Comparison of ENCODE assay signal across 28 cellular contexts in genomic region chr2:121821476-121822158, GRCh38.
DNase-seq lines count a peak whose midpoint lies in the region; ATAC-seq, FAIRE-seq and TF ChIP-seq lines count a peak whose summit lies in the region.
"Had no signal": no experiment of that assay in that cellular context is flagged by ENCODE, and none has a peak within 500 bp of the region (broad histone marks: within the 10 kb centered on the region; RNA-seq: fewer than 3 reads in every experiment).

No MANE protein-coding gene starts in this region.

- H3K4me3 Mint-ChIP-seq in activated CD8-positive, alpha-beta T cell treated with anti-CD3 and anti-CD28 coated beads for 36 hours, result no peak overlapping the region
- H3K4me3 Mint-ChIP-seq: CD14-positive monocyte; CD4-positive, alpha-beta T cell; CD8-positive, alpha-beta memory T cell; GM23338; H9; HFFc6 had no signal

- TF ChIP-seq POLR2A in HepG2 (IDR thresholded peaks at IDR 0.05; ENCODE audit: insufficient read depth in 1 of 2, low read depth in 2 of 2, low read length in 2 of 2), result no peak
- no peak for TF ChIP-seq POLR2A in right lobe of liver (IDR thresholded peaks at IDR 0.05)
- TF ChIP-seq POLR2A in K562 (conservative IDR thresholded peaks at IDR 0.05), result no peak

- H4K20me1 ChIP-seq in HepG2 (ENCODE audit: insufficient read depth, low read length), result no peaks in the 10 kb centered on the region
- no peaks in the 10 kb centered on the region for H4K20me1 ChIP-seq in K562 (replicated peaks; ENCODE audit: control insufficient read depth, insufficient read depth, low read length)
- H4K20me1 ChIP-seq: BLaER1 treated with 17β-estradiol and CSF1 and Interleukin-3, amounts not matched to agents 10 nM and 100 nM had no signal

- H3K36me3 ChIP-seq in HepG2 (replicated peaks in 1 of 2; ENCODE audit: control insufficient read depth in 1 of 2, insufficient read depth in 2 of 2, low read length in 2 of 2) (no peaks in the 10 kb centered on the region), right lobe of liver (no peaks in the 10 kb centered on the region), K562 (ENCODE audit: control insufficient read depth, insufficient read depth, low read length) (no peaks in the 10 kb centered on the region), SJCRH30 (no peaks in the 10 kb centered on the region)
- H3K36me3 ChIP-seq: BE2C; BLaER1 treated with 17β-estradiol and CSF1 and Interleukin-3, amounts not matched to agents 10 nM and 100 nM had no signal

- CTCF ChIA-PET in HepG2 (lab: Yijun Ruan, JAX; ENCODE audit: low intra/inter-chr PET ratio, low total read pairs), result no interaction called here
- CTCF ChIA-PET in K562 (lab: Yijun Ruan, JAX; ENCODE audit: low intra/inter-chr PET ratio), result no interaction called here
- CTCF ChIA-PET in activated CD8-positive, alpha-beta T cell treated with anti-CD3 and anti-CD28 coated beads for 36 hours (lab: Charles Lee), result interaction anchor here (2.8 kb wide), 1 partner anchor 10 kb away, joined by 15 read pairs; no protein-coding TSS in a partner anchor

- no peak overlapping the region for H2AFZ ChIP-seq in HepG2 (ENCODE audit: low read length)
- H2AFZ ChIP-seq in K562 (ENCODE audit: low read depth, low read length), result no peak overlapping the region
- H2AFZ ChIP-seq: GM23338 had no signal

- no peaks in the 10 kb centered on the region for H3K4me1 Mint-ChIP-seq in activated CD8-positive, alpha-beta T cell treated with anti-CD3 and anti-CD28 coated beads for 36 hours (ENCODE audit: low read depth)
- H3K4me1 Mint-ChIP-seq: CD14-positive monocyte had no signal

- no peak for TF ChIP-seq CTCF in HepG2 (CRISPR knock-in tag; IDR thresholded peaks at IDR 0.05)
- TF ChIP-seq CTCF in right lobe of liver (IDR thresholded peaks at IDR 0.05), result no peak
- TF ChIP-seq CTCF in K562 (IDR thresholded peaks at IDR 0.05 in 2 of 3, conservative IDR thresholded peaks at IDR 0.05 in 1 of 3; ENCODE audit: insufficient read depth in 2 of 3, low read depth in 1 of 3, low read length in 3 of 3), result no peak
- TF ChIP-seq CTCF in fibroblast of mammary gland (conservative IDR thresholded peaks at IDR 0.05; ENCODE audit: control insufficient read depth, insufficient read depth, low read depth, low read length), result no peak
- no peak for TF ChIP-seq CTCF in activated CD8-positive, alpha-beta T cell treated with anti-CD3 and anti-CD28 coated beads for 36 hours (IDR thresholded peaks at IDR 0.05)

- ATAC-seq in HepG2 (no peak), right lobe of liver (no peak), K562 (no peak), left cardiac atrium (no peak)
- no peak for ATAC-seq in activated CD8-positive, alpha-beta T cell treated with anti-CD3 and anti-CD28 coated beads for 36 hours
- ATAC-seq: GM23338, HCT116 had no signal

- in situ Hi-C loops in HepG2 (cut with HindIII; ENCODE audit: extremely low pct_ligation_motif_present, low pct_unique_long_range_greater_than_20kb) (no loop called here), K562 (cut with MboI) (no loop called here)

- no peak for TF ChIP-seq EP300 in HepG2 (IDR thresholded peaks at IDR 0.05; ENCODE audit: low read depth in 2 of 2, low read length in 2 of 2)
- TF ChIP-seq EP300 in HepG2 (CRISPR knock-in tag; IDR thresholded peaks at IDR 0.05; ENCODE audit: borderline replicate concordance), result no peak
- no peak for TF ChIP-seq EP300 in K562 (IDR thresholded peaks at IDR 0.05; ENCODE audit: low read length)

- H3K9ac ChIP-seq in HepG2 (ENCODE audit: insufficient read depth, low read depth, low read length), result no peak overlapping the region
- no peak overlapping the region for H3K9ac ChIP-seq in K562 (ENCODE audit: insufficient read depth in 1 of 2, low read depth in 2 of 2, low read length in 2 of 2)
- H3K9ac ChIP-seq: BLaER1 treated with 17β-estradiol and CSF1 and Interleukin-3, amounts not matched to agents 10 nM and 100 nM had no signal

- H3K4me1 ChIP-seq in HepG2 (ENCODE audit: insufficient read depth, low read length) (no peaks in the 10 kb centered on the region), right lobe of liver (no peaks in the 10 kb centered on the region), K562 (replicated peaks in 1 of 2; ENCODE audit: control insufficient read depth in 2 of 2, insufficient read depth in 2 of 2, low read length in 2 of 2) (no peaks in the 10 kb centered on the region), SJCRH30 (no peaks in the 10 kb centered on the region)
- H3K4me1 ChIP-seq: BE2C had no signal

- WGBS in HepG2 (ENCODE audit: low lambda C conversion rate), result 7% methylated on average over 6 of the region's 6 CpGs
- WGBS in right lobe of liver (ENCODE audit: insufficient coverage, low coverage, low lambda C conversion rate, missing lambda C conversion rate), result 46% methylated on average over 5 of the region's 6 CpGs
- 0% methylated on average over 6 of the region's 6 CpGs for WGBS in K562 (ENCODE audit: insufficient coverage, low coverage, missing lambda C conversion rate)

- FAIRE-seq in HepG2 (lab: Jason Lieb, UNC), result no peak
- FAIRE-seq in K562 (lab: Jason Lieb, UNC), result no peak
- FAIRE-seq: A204.1, D721Med, GM12892, GM19239 had no signal

- H3K9me3 Mint-ChIP-seq in activated CD8-positive, alpha-beta T cell treated with anti-CD3 and anti-CD28 coated beads for 36 hours, result no peaks in the 10 kb centered on the region
- H3K9me3 Mint-ChIP-seq: CD14-positive monocyte; CD4-positive, alpha-beta T cell; CD8-positive, alpha-beta memory T cell had no signal

- DNase-seq in HepG2 (ENCODE audit: low spot score) (no peak), right lobe of liver (no peak), K562 (ENCODE audit: extremely low read depth in 1 of 4, low spot score in 3 of 4) (no peak), fibroblast of mammary gland (ENCODE audit: low read depth) (peak; percentile 21), iPS-NIHi11 (ENCODE audit: low spot score) (no peak), SJCRH30 (no peak), left cardiac atrium (no peak)
- DNase-seq in activated CD8-positive, alpha-beta T cell treated with anti-CD3 and anti-CD28 coated beads for 36 hours, result no peak
- DNase-seq: ACHN; AML-193; BE2C; CD4-positive, alpha-beta T cell; CD8-positive, alpha-beta memory T cell; DMS 273 treated with DMSO at 0.1 percent for 48 hours; DMS79; EL; GF-D8; H9; HFFc6 had no signal

- H3K79me2 ChIP-seq in HepG2 (ENCODE audit: insufficient read depth, low read length) (no peaks in the 10 kb centered on the region), K562 (ENCODE audit: control insufficient read depth, insufficient read depth, low read length) (no peaks in the 10 kb centered on the region)

- H3K27ac ChIP-seq in HepG2 (ENCODE audit: extremely low read length, insufficient read depth, low read length) (no peak overlapping the region), right lobe of liver (no peak overlapping the region), K562 (ENCODE audit: extremely low read depth, low read depth, low read length) (no peak overlapping the region), SJCRH30 (no peak overlapping the region)
- H3K27ac ChIP-seq: 22Rv1; BLaER1 treated with 17β-estradiol and CSF1 and Interleukin-3, amounts not matched to agents 10 nM and 100 nM had no signal

- H3K27me3 ChIP-seq in HepG2 (ENCODE audit: control insufficient read depth in 1 of 2, insufficient read depth in 2 of 2, low read length in 2 of 2), result peaks cover 3 to 17% of the 10 kb centered on the region in 2 experiments; a peak in 2 of 5 replicates
- H3K27me3 ChIP-seq in right lobe of liver, result no peaks in the 10 kb centered on the region
- H3K27me3 ChIP-seq in K562 (ENCODE audit: control insufficient read depth in 2 of 2, insufficient read depth in 2 of 2, low read length in 2 of 2), result peaks cover 2 to 31% of the 10 kb centered on the region in 2 experiments; a peak in 2 of 5 replicates
- H3K27me3 ChIP-seq in SJCRH30, result no peaks in the 10 kb centered on the region
- H3K27me3 ChIP-seq: BE2C; BLaER1 treated with 17β-estradiol and CSF1 and Interleukin-3, amounts not matched to agents 10 nM and 100 nM had no signal

- H3K4me2 ChIP-seq in HepG2 (ENCODE audit: low read depth, low read length), result no peak overlapping the region
- no peak overlapping the region for H3K4me2 ChIP-seq in K562 (ENCODE audit: insufficient read depth, low read length)
- H3K4me2 ChIP-seq: GM23338 had no signal

- POLR2A ChIA-PET in HepG2 (lab: Yijun Ruan, JAX) (no interaction called here), K562 (lab: Yijun Ruan, JAX) (interaction anchor here (0.8 to 1.6 kb wide), 4 partner anchors 10 to 111 kb away, joined by 3 to 6 read pairs (median 4); no protein-coding TSS in a partner anchor)
- POLR2A ChIA-PET in activated CD8-positive, alpha-beta T cell treated with anti-CD3 and anti-CD28 coated beads for 36 hours (lab: Charles Lee), result no interaction called here

- H3K27me3 Mint-ChIP-seq in activated CD8-positive, alpha-beta T cell treated with anti-CD3 and anti-CD28 coated beads for 36 hours, result peaks cover 5% of the 10 kb centered on the region

- H3K9me3 ChIP-seq in HepG2 (ENCODE audit: low read length), result no peaks in the 10 kb centered on the region
- no peaks in the 10 kb centered on the region for H3K9me3 ChIP-seq in right lobe of liver
- H3K9me3 ChIP-seq in K562 (replicated peaks; ENCODE audit: control insufficient read depth, insufficient read depth, low read depth, low read length), result no peaks in the 10 kb centered on the region
- no peaks in the 10 kb centered on the region for H3K9me3 ChIP-seq in SJCRH30 (replicated peaks)
- H3K9me3 ChIP-seq: BE2C had no signal

- intact Hi-C loops in HepG2 (cut with micrococcal nuclease; ENCODE audit: unreplicated experiment) (no loop called here), right lobe of liver (cut with DNase I) (no loop called here), K562 (cut with micrococcal nuclease) (no loop called here), left cardiac atrium (cut with DNase I) (no loop called here)
- intact Hi-C loops in activated CD8-positive, alpha-beta T cell treated with anti-CD3 and anti-CD28 coated beads for 36 hours (cut with micrococcal nuclease), result no loop called here

- H3K36me3 Mint-ChIP-seq in activated CD8-positive, alpha-beta T cell treated with anti-CD3 and anti-CD28 coated beads for 36 hours (ENCODE audit: low read depth), result no peaks in the 10 kb centered on the region
- H3K36me3 Mint-ChIP-seq: CD14-positive monocyte; CD8-positive, alpha-beta memory T cell had no signal

- TF ChIP-seq RAD21 in HepG2 (CRISPR knock-in tag; IDR thresholded peaks at IDR 0.05), result no peak
- TF ChIP-seq RAD21 in K562 (CRISPR knock-in tag; conservative IDR thresholded peaks at IDR 0.05 in 1 of 2, IDR thresholded peaks at IDR 0.05 in 1 of 2), result no peak

- H3K4me3 ChIP-seq in HepG2 (replicated peaks in 1 of 3; ENCODE audit: insufficient read depth in 1 of 3, low read depth in 2 of 3, low read length in 3 of 3) (no peak overlapping the region), right lobe of liver (no peak overlapping the region), K562 (no peak overlapping the region), fibroblast of mammary gland (ENCODE audit: control insufficient read depth, low read depth, low read length) (no peak overlapping the region), SJCRH30 (no peak overlapping the region)
- H3K4me3 ChIP-seq: BLaER1 treated with 17β-estradiol and CSF1 and Interleukin-3, amounts not matched to agents 10 nM and 100 nM; GM23338 had no signal

- H3K27ac Mint-ChIP-seq in activated CD8-positive, alpha-beta T cell treated with anti-CD3 and anti-CD28 coated beads for 36 hours, result no peak overlapping the region
- H3K27ac Mint-ChIP-seq: CD14-positive monocyte; CD4-positive, alpha-beta T cell; CD8-positive, alpha-beta memory T cell; GM23338; H9; HFFc6 had no signal

- BruUV-seq in HepG2 (replicated peaks; lab: Mats Ljungman, UMichigan), result no TSS peak
- BruUV-seq in K562 (replicated peaks; lab: Mats Ljungman, UMichigan), result no TSS peak

- H3K9me1 ChIP-seq in K562 (ENCODE audit: control insufficient read depth, insufficient read depth, low read length), result no peaks in the 10 kb centered on the region

Comparison
In these comparisons a context has a peak if more than half of its experiments do, and no peak if none do; other contexts are left out.
1. Of the 241 proteins assayed by ChIP-seq in both HepG2 and K562: peak only in HepG2: none; only in K562: CREM and MAFG; in both: MAFF and MAFK; in neither: 235; mixed calls (peak in some experiments, not most) for 2.